ENCODE assay signal across 8 cellular contexts in genomic region chr20:61291166-61291829, GRCh38. TPM values are rescaled to one million over a fixed set of nuclear protein-coding genes. Genes with fewer than 3 reads are reported as not detected.
"Had no signal": no experiment of that assay in that cellular context is flagged by ENCODE, and none has a peak within 500 bp of the region (broad histone marks: within the 10 kb centered on the region; RNA-seq: fewer than 3 reads in every experiment).

No MANE protein-coding gene starts in this region.

- DNase-seq: H7, HFFc6, KBM-7 had no signal

- H3K27ac ChIP-seq: HL-60, KMS-11 had no signal

- H3K4me2 ChIP-seq: GM23338, KMS-11 had no signal

- H2AFZ ChIP-seq: GM23338 had no signal

- H3K36me3 ChIP-seq: HAP-1 had no signal

- H3K4me3 ChIP-seq: GM23338, HAP-1 had no signal

- H3K4me1 ChIP-seq: HAP-1 had no signal

RNA-seq across cellular contexts. Expression of gene CDH4, which starts 39.2 kb away (rescaled TPM):
- polyA plus RNA-seq: IgD-negative memory B cell had no signal
